In the genomic region with DNA sequence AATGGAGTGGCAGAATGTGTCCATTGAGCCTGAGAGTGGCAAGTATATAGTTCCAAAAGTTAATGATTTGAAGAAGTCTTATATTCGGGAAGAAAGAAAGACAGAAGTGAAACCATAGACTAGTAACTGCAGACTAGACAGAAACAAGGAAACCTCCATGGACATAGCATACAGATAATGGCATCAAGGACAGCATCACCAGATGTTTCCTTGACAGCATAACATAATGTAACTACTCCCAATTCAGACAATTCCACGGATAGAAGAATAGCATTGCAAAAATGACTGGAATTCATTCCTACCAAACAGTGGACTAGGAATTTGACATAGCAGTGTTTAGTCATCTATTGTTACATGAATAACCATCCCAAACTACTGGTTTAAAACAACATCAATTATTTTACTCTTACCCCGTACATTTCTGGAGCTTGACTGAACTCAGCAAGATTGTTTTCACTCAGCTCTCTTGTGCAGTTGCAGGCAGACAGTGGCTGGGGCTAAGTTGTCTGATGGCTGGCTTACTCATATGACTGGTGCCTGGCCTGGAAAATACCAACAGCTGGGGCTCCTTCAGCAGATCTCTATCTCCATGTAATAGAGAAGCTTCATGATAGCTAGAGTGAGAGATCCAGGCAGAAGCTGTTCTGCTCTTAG, we compare ENCODE assay signal across 8 cellular contexts.
DNase-seq lines count a peak whose midpoint lies in the region; ATAC-seq, FAIRE-seq and TF ChIP-seq lines count a peak whose summit lies in the region.

No MANE protein-coding gene starts in this region.

- no peak overlapping the region for H3K9ac ChIP-seq in SK-N-SH
- no peak overlapping the region for H3K9ac ChIP-seq in kidney (ENCODE audit: low read length in 2 of 2)

- H3K27me3 ChIP-seq in SK-N-SH (ENCODE audit: insufficient read depth): no peaks in the 10 kb centered on the region

- POLR2A ChIA-PET in SK-N-SH (lab: Yijun Ruan, JAX): no interaction called here

- no peak for TF ChIP-seq RAD21 in SK-N-SH (IDR thresholded peaks at IDR 0.05; ENCODE audit: low read length)

- peaks cover 5 to 9% of the 10 kb centered on the region in 2 experiments; a peak in 2 of 4 replicates for H3K4me1 ChIP-seq in SK-N-SH (ENCODE audit: control insufficient read depth in 1 of 2, insufficient read depth in 2 of 2, low read depth in 1 of 2, low read length in 1 of 2)
- no peaks in the 10 kb centered on the region for H3K4me1 ChIP-seq in kidney (ENCODE audit: control insufficient read depth in 1 of 2, insufficient read depth in 1 of 2, low read depth in 1 of 2, low read length in 2 of 2)

- WGBS in SK-N-SH (ENCODE audit: low lambda C conversion rate): 21% methylated on average over 3 of the region's 3 CpGs

- TF ChIP-seq CTCF in SK-N-SH (IDR thresholded peaks at IDR 0.05) (no peak), kidney (IDR thresholded peaks at IDR 0.05; ENCODE audit: borderline replicate concordance, extremely low read depth, insufficient read depth) (no peak)

- FAIRE-seq in kidney (lab: Jason Lieb, UNC): no peak

- peak; percentile 9 for DNase-seq in SK-N-SH
- DNase-seq in lung microvascular endothelial cell (ENCODE audit: low read depth in 2 of 2): peak; percentile 68 to 95
- no peak for DNase-seq in DMS79 treated with DMSO at 0.1 percent for 48 hours (lab: John Stamatoyannopoulos, UW)
- DNase-seq in NCI-H146 (lab: John Stamatoyannopoulos, UW): no peak
- no peak for DNase-seq in kidney
- no peak for DNase-seq in NCI-H1092 (lab: John Stamatoyannopoulos, UW)

- CTCF ChIA-PET in SK-N-SH (lab: Yijun Ruan, JAX): no interaction called here

- peaks cover 14% of the 10 kb centered on the region for H3F3A ChIP-seq in SK-N-SH (replicated peaks; ENCODE audit: insufficient read depth)

- ATAC-seq in GM18508 (IDR thresholded peaks at IDR 0.05; ENCODE audit: insufficient read depth, unreplicated experiment): peak; percentile 60
- ATAC-seq in HG02759 (IDR thresholded peaks at IDR 0.05; ENCODE audit: unreplicated experiment): peak; percentile 76

- H3K9me2 ChIP-seq in SK-N-SH: no peaks in the 10 kb centered on the region

- peak; percentile 14 to 52; a peak in 2 of 4 replicates for TF ChIP-seq EP300 in SK-N-SH (IDR thresholded peaks at IDR 0.05; ENCODE audit: borderline replicate concordance in 1 of 2, low read depth in 1 of 2, low read length in 1 of 2)

- peak overlapping the region; percentile 34; the same call in 1 of the 2 replicates for H3K4me2 ChIP-seq in SK-N-SH

- H4K20me1 ChIP-seq in SK-N-SH (ENCODE audit: insufficient read depth): no peaks in the 10 kb centered on the region

- H3K27ac ChIP-seq in SK-N-SH (ENCODE audit: low read depth in 2 of 2, low read length in 1 of 2) (peak overlapping the region in 1 of 2 experiments; percentile 60; a peak in 3 of 4 replicates), kidney (ENCODE audit: low read depth in 2 of 2, low read length in 2 of 2) (no peak overlapping the region)

- H3K4me3 ChIP-seq in SK-N-SH (ENCODE audit: low read depth in 2 of 2, low read length in 1 of 2): no peak overlapping the region
- H3K4me3 ChIP-seq in kidney (ENCODE audit: low read length in 2 of 2): no peak overlapping the region

- H3K79me2 ChIP-seq in SK-N-SH (ENCODE audit: insufficient read depth): no peaks in the 10 kb centered on the region

- H2AFZ ChIP-seq in SK-N-SH (ENCODE audit: low read depth): no peak overlapping the region

- H3K9me3 ChIP-seq in SK-N-SH (no peaks in the 10 kb centered on the region), kidney (ENCODE audit: control insufficient read depth in 1 of 2, low read length in 2 of 2) (no peaks in the 10 kb centered on the region)

- no peaks in the 10 kb centered on the region for H3K36me3 ChIP-seq in SK-N-SH (replicated peaks in 1 of 2; ENCODE audit: control insufficient read depth in 1 of 2, insufficient read depth in 2 of 2, low read length in 1 of 2)
- H3K36me3 ChIP-seq in kidney (ENCODE audit: control insufficient read depth in 1 of 2, insufficient read depth in 2 of 2, low read length in 2 of 2): no peaks in the 10 kb centered on the region

- intact Hi-C loops in kidney (cut with DNase I): no loop called here

TF ChIP-seq in SK-N-SH, 30 proteins besides CTCF, POLR2A, EP300 and RAD21 (continues in another document):
- TF ChIP-seq, protein P1, sequence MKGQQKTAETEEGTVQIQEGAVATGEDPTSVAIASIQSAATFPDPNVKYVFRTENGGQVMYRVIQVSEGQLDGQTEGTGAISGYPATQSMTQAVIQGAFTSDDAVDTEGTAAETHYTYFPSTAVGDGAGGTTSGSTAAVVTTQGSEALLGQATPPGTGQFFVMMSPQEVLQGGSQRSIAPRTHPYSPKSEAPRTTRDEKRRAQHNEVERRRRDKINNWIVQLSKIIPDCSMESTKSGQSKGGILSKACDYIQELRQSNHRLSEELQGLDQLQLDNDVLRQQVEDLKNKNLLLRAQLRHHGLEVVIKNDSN (IDR thresholded peaks at IDR 0.05; ENCODE audit: borderline replicate concordance, low read depth): peak; percentile 23; the same call in 1 of the 2 replicates
- TF ChIP-seq NRF1 (IDR thresholded peaks at IDR 0.05; ENCODE audit: low read depth, low read length) (no peak), RCOR1 (IDR thresholded peaks at IDR 0.05; ENCODE audit: low read length) (0 out of 2 replicates have a peak, but pooled peaks have one; percentile 20), TCF12 (IDR thresholded peaks at IDR 0.05) (peak; percentile 75), NFIC (IDR thresholded peaks at IDR 0.05; ENCODE audit: borderline replicate concordance) (no peak; the same call in 1 of the 2 replicates), GATA2 (CRISPR knock-in tag; IDR thresholded peaks at IDR 0.05) (peak; percentile 53), TEAD4 (IDR thresholded peaks at IDR 0.05; ENCODE audit: borderline replicate concordance, insufficient read depth) (peak; percentile 78), SIN3A (IDR thresholded peaks at IDR 0.05; ENCODE audit: borderline replicate concordance, low read depth, low read length) (no peak), POLR2AphosphoS5 (IDR thresholded peaks at IDR 0.05; ENCODE audit: low read depth, low read length) (no peak), MEF2A (IDR thresholded peaks at IDR 0.05; ENCODE audit: borderline replicate concordance, low read depth) (peak; percentile 17; the same call in 1 of the 2 replicates), MAX (IDR thresholded peaks at IDR 0.05; ENCODE audit: low read depth) (no peak), JUND (IDR thresholded peaks at IDR 0.05) (peak; percentile 51), RFX5 (IDR thresholded peaks at IDR 0.05; ENCODE audit: low read length) (no peak), PBX3 (IDR thresholded peaks at IDR 0.05) (peak; percentile 66; the same call in 1 of the 2 replicates), SMC3 (IDR thresholded peaks at IDR 0.05; ENCODE audit: low read depth, low read length) (no peak), GABPA (IDR thresholded peaks at IDR 0.05; ENCODE audit: low read depth) (no peak), ELF1 (IDR thresholded peaks at IDR 0.05) (no peak), FOXJ3 (CRISPR knock-in tag; IDR thresholded peaks at IDR 0.05) (no peak), RXRA (IDR thresholded peaks at IDR 0.05; ENCODE audit: borderline replicate concordance, low read depth) (0 out of 2 replicates have a peak, but pooled peaks have one; percentile 34)
- TF ChIP-seq, protein P2, sequence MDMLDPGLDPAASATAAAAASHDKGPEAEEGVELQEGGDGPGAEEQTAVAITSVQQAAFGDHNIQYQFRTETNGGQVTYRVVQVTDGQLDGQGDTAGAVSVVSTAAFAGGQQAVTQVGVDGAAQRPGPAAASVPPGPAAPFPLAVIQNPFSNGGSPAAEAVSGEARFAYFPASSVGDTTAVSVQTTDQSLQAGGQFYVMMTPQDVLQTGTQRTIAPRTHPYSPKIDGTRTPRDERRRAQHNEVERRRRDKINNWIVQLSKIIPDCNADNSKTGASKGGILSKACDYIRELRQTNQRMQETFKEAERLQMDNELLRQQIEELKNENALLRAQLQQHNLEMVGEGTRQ (IDR thresholded peaks at IDR 0.05; ENCODE audit: borderline replicate concordance, low read depth, low read length): no peak

Comparison
In these comparisons a context has a peak if more than half of its experiments do, and no peak if none do; other contexts are left out.
1. DNase-seq: peak in SK-N-SH (single experiment) and lung microvascular endothelial cell (2 of 2); none in DMS79 treated with DMSO at 0.1 percent for 48 hours (single experiment), NCI-H146 (single experiment), kidney (single experiment) and NCI-H1092 (single experiment).